Comparison of ENCODE assay signal across 9 cellular contexts in the genomic region with DNA sequence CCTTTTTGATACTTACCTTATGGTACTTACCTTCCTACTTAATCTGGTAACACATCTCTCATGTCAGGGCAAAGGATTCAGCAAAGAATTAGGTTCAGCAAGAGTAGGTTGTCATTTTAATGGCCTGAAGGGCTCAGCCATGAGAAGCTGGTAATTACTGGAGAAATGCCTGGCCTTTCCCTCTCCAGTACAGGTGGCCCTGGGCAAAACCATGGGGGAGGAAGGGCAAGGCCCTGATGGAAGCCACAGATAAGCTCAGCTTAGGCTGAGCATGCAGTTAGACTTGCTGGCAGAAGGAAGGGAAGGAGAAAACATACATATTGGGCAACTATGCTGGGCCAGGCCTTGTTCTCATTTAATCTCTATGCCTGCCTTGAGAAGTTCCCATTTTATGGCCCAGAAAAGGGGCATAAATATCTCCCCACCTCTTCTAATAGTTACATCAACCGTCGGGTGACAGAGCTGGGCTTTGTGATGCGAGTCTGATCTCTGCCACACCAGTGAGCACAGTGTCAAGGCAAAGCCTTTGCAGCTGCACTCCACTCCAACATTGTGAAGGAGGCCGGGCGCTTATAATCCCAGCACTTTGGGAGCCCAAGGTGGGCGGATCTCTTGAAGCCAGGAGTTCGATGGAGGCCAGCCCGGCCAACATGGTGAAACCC. TPM values are rescaled to one million over a fixed set of nuclear protein-coding genes. Genes with fewer than 3 reads are reported as not detected.
DNase-seq lines count a peak whose midpoint lies in the region; ATAC-seq and TF ChIP-seq lines count a peak whose summit lies in the region.
"Had no signal": no experiment of that assay in that cellular context is flagged by ENCODE, and none has a peak within 500 bp of the region (broad histone marks: within the 10 kb centered on the region; RNA-seq: fewer than 3 reads in every experiment).

No MANE protein-coding gene starts in this region.

- H3K4me1 ChIP-seq in neutrophil (ENCODE audit: control insufficient read depth in 1 of 2, insufficient read depth in 1 of 2, low read depth in 1 of 2, low read length in 1 of 2): peaks cover 25 to 28% of the 10 kb centered on the region in 2 experiments

- H3K4me1 Mint-ChIP-seq in chondrocyte (ENCODE audit: low read depth): peaks cover 19% of the 10 kb centered on the region

- no peaks in the 10 kb centered on the region for H3K27me3 ChIP-seq in neutrophil

- peak; percentile 77 for DNase-seq in DMS53 (lab: John Stamatoyannopoulos, UW)
- peak; percentile 4 for DNase-seq in NCI-H226
- no peak for DNase-seq in chondrocyte (ENCODE audit: low spot score)
- DNase-seq in activated CD8-positive, alpha-beta memory T cell treated with anti-CD3 and anti-CD28 coated beads, Interleukin-2, amount 50 U/mL, for 4 hours: no peak
- DNase-seq in DMS153 (lab: John Stamatoyannopoulos, UW): no peak
- DNase-seq: stimulated activated CD4-positive, alpha-beta T cell treated with anti-CD3 and anti-CD28 coated beads, Interleukin-2, amount 100 ng/mL, for 24 hours had no signal

- no peak for TF ChIP-seq CTCF in chondrocyte (IDR thresholded peaks at IDR 0.05)
- no peak for TF ChIP-seq CTCF in neutrophil (IDR thresholded peaks at IDR 0.05)

- no peak overlapping the region for H3K4me3 ChIP-seq in neutrophil (ENCODE audit: low read depth in 1 of 2, low read length in 1 of 2)

- H3K27me3 Mint-ChIP-seq in chondrocyte (ENCODE audit: low read depth): no peaks in the 10 kb centered on the region

- H3K36me3 Mint-ChIP-seq in chondrocyte (ENCODE audit: low read depth): peaks cover 12% of the 10 kb centered on the region

- no peaks in the 10 kb centered on the region for H3K9me3 ChIP-seq in neutrophil

- ATAC-seq in GM21367 (IDR thresholded peaks at IDR 0.05; ENCODE audit: unreplicated experiment): no peak
- no peak for ATAC-seq in GM21737 (IDR thresholded peaks at IDR 0.05; ENCODE audit: unreplicated experiment)

- H3K9me3 Mint-ChIP-seq in chondrocyte (ENCODE audit: low read depth): no peaks in the 10 kb centered on the region

- H3K36me3 ChIP-seq in neutrophil: peaks cover 24% of the 10 kb centered on the region

- H3K27ac Mint-ChIP-seq in chondrocyte (ENCODE audit: unreplicated experiment): peak overlapping the region; percentile 96

- peak overlapping the region; percentile 80 for H3K27ac ChIP-seq in neutrophil

- H3K4me3 Mint-ChIP-seq in chondrocyte (ENCODE audit: unreplicated experiment): no peak overlapping the region

RNA-seq across cellular contexts. Expression of a gene that starts 18.7 kb away (rescaled TPM):
- total RNA-seq in chondrocyte: 15.3 to 26.7 TPM (median 18.3 TPM) in 3 replicates

RNA-seq across cellular contexts. Expression of a gene that starts 18.9 kb away (rescaled TPM):
- total RNA-seq in chondrocyte: 30.8 to 46.5 TPM (median 33.0 TPM) in 3 replicates

Comparison
In these comparisons a context has a peak if more than half of its experiments do, and no peak if none do; other contexts are left out.
1. DNase-seq: peak in DMS53 (single experiment) and NCI-H226 (single experiment); none in chondrocyte (single experiment), activated CD8-positive, alpha-beta memory T cell treated with anti-CD3 and anti-CD28 coated beads, Interleukin-2, amount 50 U/mL, for 4 hours (single experiment) and DMS153 (single experiment).